In genomic region chr17:6365187-6365943, GRCh38 we compare ENCODE assay signal across 18 cellular contexts.
DNase-seq lines count a peak whose midpoint lies in the region; ATAC-seq and TF ChIP-seq lines count a peak whose summit lies in the region.
"Had no signal": no experiment of that assay in that cellular context is flagged by ENCODE, and none has a peak within 500 bp of the region (broad histone marks: within the 10 kb centered on the region; RNA-seq: fewer than 3 reads in every experiment).

No MANE protein-coding gene starts in this region.

- H3K4me2 ChIP-seq in IMR-90 (ENCODE audit: low read depth, low read length) = no peak overlapping the region

- H2BK120ac ChIP-seq in IMR-90 (ENCODE audit: low read depth, low read length) = peak overlapping the region; percentile 50

- H3K9me1 ChIP-seq in IMR-90 (ENCODE audit: insufficient read depth, low read length) = peaks cover 3% of the 10 kb centered on the region; the same call in 1 of the 2 replicates

- peak overlapping the region; percentile 9; the same call in 1 of the 2 replicates for H3K4ac ChIP-seq in IMR-90 (ENCODE audit: low read depth, low read length)

- no peak overlapping the region for H3K56ac ChIP-seq in IMR-90 (ENCODE audit: extremely low read depth, insufficient read depth, low read length)

- TF ChIP-seq POLR2A in IMR-90 (IDR thresholded peaks at IDR 0.05; ENCODE audit: low read depth, low read length) = no peak

- H4K91ac ChIP-seq in IMR-90 (ENCODE audit: insufficient read depth, low read depth, low read length) = no peak overlapping the region

- no peak overlapping the region for H3K9ac ChIP-seq in IMR-90 (ENCODE audit: low read depth, low read length)

- H2BK20ac ChIP-seq in IMR-90 (ENCODE audit: low read depth, low read length) = no peak overlapping the region

- dilution Hi-C loops in IMR-90 (cut with HindIII; ENCODE audit: low sequenced_read_pairs, unreplicated experiment) = no loop called here

- POLR2A ChIA-PET in IMR-90 (lab: Charles Lee; ENCODE audit: unreplicated experiment) = no interaction called here

- H2BK15ac ChIP-seq in IMR-90 (ENCODE audit: low read depth, low read length) = no peak overlapping the region

- peaks cover 21% of the 10 kb centered on the region for H3K4me1 ChIP-seq in IMR-90 (ENCODE audit: control insufficient read depth, insufficient read depth, low read length)
- H3K4me1 ChIP-seq: psoas muscle had no signal

- CTCF ChIA-PET in IMR-90 (lab: Yijun Ruan, JAX) = interaction anchor here (0.6 kb wide), 1 partner anchor 43 kb away, joined by 3 read pairs; no protein-coding TSS in a partner anchor

- H3K36me3 ChIP-seq in IMR-90 (ENCODE audit: control insufficient read depth, insufficient read depth, low read length) = no peaks in the 10 kb centered on the region
- H3K36me3 ChIP-seq: SJSA1, WERI-Rb-1 had no signal

- intact Hi-C loops in IMR-90 (cut with micrococcal nuclease) = loop anchor here (5.0 to 10.0 kb wide), 2 partner anchors 57 to 141 kb away; no protein-coding TSS in a partner anchor

- peak overlapping the region; percentile 46 for H3K18ac ChIP-seq in IMR-90 (ENCODE audit: low read depth, low read length)

- H2AFZ ChIP-seq in IMR-90 (replicated peaks; ENCODE audit: low read length, poor library complexity) = no peak overlapping the region

- no peaks in the 10 kb centered on the region; the same call in 1 of the 2 replicates for H3K9me3 ChIP-seq in IMR-90 (ENCODE audit: control insufficient read depth, insufficient read depth, low read length)
- H3K9me3 ChIP-seq: psoas muscle, SJSA1 had no signal

- TF ChIP-seq RAD21 in IMR-90 (IDR thresholded peaks at IDR 0.05; ENCODE audit: low read length) = no peak

- no peak overlapping the region for H3K4me3 ChIP-seq in IMR-90 (ENCODE audit: insufficient read depth, low read depth, low read length)
- H3K4me3 ChIP-seq in astrocyte of the cerebellum (ENCODE audit: low read depth, low read length) = no peak overlapping the region
- H3K4me3 ChIP-seq: psoas muscle, SJSA1 had no signal

- DNase-seq in Caki2 (ENCODE audit: low read depth) (peak; percentile 71), IMR-90 (peak; percentile 74), astrocyte of the cerebellum (ENCODE audit: low read depth) (peak; percentile 6), iris pigment epithelial cell (ENCODE audit: low read depth) (peak; percentile 63), NCI-H2171 treated with DMSO at 0.1 percent for 48 hours (lab: John Stamatoyannopoulos, UW) (no peak), hippocampal formation (lab: John Stamatoyannopoulos, UW) (no peak), superior temporal gyrus (ENCODE audit: extremely low spot score) (no peak)
- DNase-seq: activated naive CD8-positive, alpha-beta T cell treated with anti-CD3 and anti-CD28 coated beads, Interleukin-2, amount 50 U/mL, for 24 hours; effector CD8-positive, alpha-beta T cell; GF-D8; NCI-H1105; NCI-H524; psoas muscle; stimulated activated naive CD4-positive, alpha-beta T cell had no signal

- H2AK5ac ChIP-seq in IMR-90 (ENCODE audit: low read depth, low read length) = no peak overlapping the region

- in situ Hi-C loops in Caki2 (cut with HindIII; ENCODE audit: low pct_unique_long_range_greater_than_20kb, low sequenced_read_pairs) (no loop called here), IMR-90 (cut with MboI; ENCODE audit: low sequenced_read_pairs) (no loop called here), astrocyte of the cerebellum (cut with HindIII; ENCODE audit: low sequenced_read_pairs) (no loop called here)

- no peak overlapping the region for H2AK9ac ChIP-seq in IMR-90 (replicated peaks; ENCODE audit: low read depth, low read length, poor library complexity)

- peak overlapping the region; percentile 54; the same call in 1 of the 2 replicates for H3K27ac ChIP-seq in IMR-90 (ENCODE audit: insufficient read depth, low read length)
- H3K27ac ChIP-seq: C4-2B, psoas muscle, SJSA1, WERI-Rb-1 had no signal

- TF ChIP-seq CTCF in IMR-90 (conservative IDR thresholded peaks at IDR 0.05; ENCODE audit: low read depth, low read length) = no peak
- TF ChIP-seq CTCF in astrocyte of the cerebellum (IDR thresholded peaks at IDR 0.05; ENCODE audit: low read depth, low read length, missing control alignments) = no peak

- no peak overlapping the region for H2BK5ac ChIP-seq in IMR-90 (ENCODE audit: low read depth, low read length, poor library complexity, severe bottlenecking)

- BruUV-seq in IMR-90 (replicated peaks; lab: Mats Ljungman, UMichigan) = no TSS peak

- no peaks in the 10 kb centered on the region for H4K20me1 ChIP-seq in IMR-90 (ENCODE audit: insufficient read depth, low read length)

- WGBS in IMR-90 (ENCODE audit: extremely low coverage in 2 of 2, insufficient read length in 1 of 2), 2 experiments = 2% methylated on average over 6 of the region's 13 CpGs; no CpG with 5 or more reads in 1 of the 2 experiments

- H4K8ac ChIP-seq in IMR-90 (ENCODE audit: low read depth in 2 of 2, low read length in 2 of 2) = no peak overlapping the region

- no peak overlapping the region for H3K14ac ChIP-seq in IMR-90 (replicated peaks; ENCODE audit: low read depth, low read length)

- no peak overlapping the region for H3K23ac ChIP-seq in IMR-90 (ENCODE audit: low read depth, low read length)

- H4K5ac ChIP-seq in IMR-90 (ENCODE audit: low read depth, low read length) = no peak overlapping the region; the same call in 1 of the 2 replicates

- no peaks in the 10 kb centered on the region for H3K79me1 ChIP-seq in IMR-90 (ENCODE audit: low read depth in 1 of 2, low read length in 2 of 2)

- ATAC-seq in IMR-90 (ENCODE audit: low read depth) = peak; percentile 72
- no peak for ATAC-seq in GM18517 (IDR thresholded peaks at IDR 0.05; ENCODE audit: unreplicated experiment)
- ATAC-seq: psoas muscle had no signal

- H3K27me3 ChIP-seq in IMR-90 (ENCODE audit: control insufficient read depth, insufficient read depth, low read length) = peaks cover 3% of the 10 kb centered on the region

TF ChIP-seq in IMR-90, 13 proteins besides CTCF, POLR2A, EP300 and RAD21:
- no peak for TF ChIP-seq RFX5 (IDR thresholded peaks at IDR 0.05; ENCODE audit: low read depth, low read length)
- TF ChIP-seq RCOR1 (IDR thresholded peaks at IDR 0.05; ENCODE audit: insufficient replicate concordance, low read length) = no peak
- no peak for TF ChIP-seq CHD1 (IDR thresholded peaks at IDR 0.05; ENCODE audit: low read depth, low read length)
- TF ChIP-seq MAZ (IDR thresholded peaks at IDR 0.05; ENCODE audit: borderline replicate concordance, low read depth, low read length) = no peak
- peak; percentile 37; the same call in 1 of the 2 replicates for TF ChIP-seq FOS (IDR thresholded peaks at IDR 0.05; ENCODE audit: low read depth, low read length)
- no peak for TF ChIP-seq ELK1 (IDR thresholded peaks at IDR 0.05; ENCODE audit: borderline replicate concordance, low read depth, low read length)
- peak; percentile 54 for TF ChIP-seq BHLHE40 (IDR thresholded peaks at IDR 0.05; ENCODE audit: low read depth, low read length)
- TF ChIP-seq CEBPB (IDR thresholded peaks at IDR 0.05; ENCODE audit: low read depth, low read length) = peak; percentile 93
- no peak for TF ChIP-seq MAFK (IDR thresholded peaks at IDR 0.05; ENCODE audit: low read depth, low read length)

Comparison
In these comparisons a context has a peak if more than half of its experiments do, and no peak if none do; other contexts are left out.
1. DNase-seq: peak in Caki2 (single experiment), IMR-90 (single experiment), astrocyte of the cerebellum (single experiment) and iris pigment epithelial cell (single experiment); none in NCI-H2171 treated with DMSO at 0.1 percent for 48 hours (single experiment), hippocampal formation (0 of 2) and superior temporal gyrus (single experiment).